ENCODE assay signal across 10 cellular contexts in the genomic region with DNA sequence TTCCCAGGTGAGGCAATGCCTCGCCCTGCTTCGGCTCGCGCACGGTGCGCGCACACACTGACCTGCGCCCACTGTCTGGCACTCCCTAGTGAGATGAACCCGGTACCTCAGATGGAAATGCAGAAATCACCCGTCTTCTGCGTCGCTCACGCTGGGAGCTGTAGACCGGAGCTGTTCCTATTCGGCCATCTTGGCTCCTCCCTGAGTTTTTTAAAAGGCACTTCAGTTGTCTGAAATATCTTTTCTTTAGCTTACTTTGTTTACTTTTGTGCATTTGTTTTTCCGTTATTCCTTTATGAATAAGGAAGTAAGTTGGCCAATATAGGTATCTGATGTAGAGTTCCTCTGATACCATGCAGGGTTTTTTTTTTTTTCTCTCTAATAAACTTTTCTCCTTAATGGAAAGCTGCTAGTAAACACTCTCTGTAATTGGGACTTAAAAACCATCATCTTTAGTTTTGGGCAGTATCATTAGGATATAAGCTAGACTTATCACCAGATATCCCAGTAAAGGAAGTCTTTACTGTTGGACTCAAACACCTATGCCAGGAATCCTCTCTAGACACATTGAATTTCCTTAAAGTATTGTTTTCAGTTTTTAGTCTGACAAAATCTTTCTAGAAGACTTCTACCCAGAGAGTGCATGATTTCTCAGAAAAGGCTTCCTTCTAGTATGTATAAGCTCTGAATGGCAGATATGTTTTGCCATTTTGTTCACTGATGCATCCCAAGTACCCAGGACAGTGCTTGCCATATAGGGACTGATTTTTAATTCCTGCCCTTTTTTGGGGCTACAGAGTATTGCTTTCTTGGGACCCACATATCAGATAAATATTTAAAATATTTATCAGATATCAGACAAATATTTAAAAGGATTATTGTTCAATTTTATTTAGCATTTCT. TPM values are rescaled to one million over a fixed set of nuclear protein-coding genes. Genes with fewer than 3 reads are reported as not detected.
DNase-seq lines count a peak whose midpoint lies in the region; FAIRE-seq and TF ChIP-seq lines count a peak whose summit lies in the region.
"Had no signal": no experiment of that assay in that cellular context is flagged by ENCODE, and none has a peak within 500 bp of the region (broad histone marks: within the 10 kb centered on the region; RNA-seq: fewer than 3 reads in every experiment).

No MANE protein-coding gene starts in this region.

- H3K79me2 ChIP-seq in OCI-LY3 (ENCODE audit: low read length) (no peaks in the 10 kb centered on the region), parathyroid adenoma (no peaks in the 10 kb centered on the region)

- DNase-seq in GM12891 (ENCODE audit: insufficient read length, low spot score) (no peak), epithelial cell of prostate (ENCODE audit: low read depth, low spot score) (no peak), NOMO-1 treated with dmso at 0.1 percent for 144 hours (lab: John Stamatoyannopoulos, UW; ENCODE audit: unreplicated experiment) (no peak), tibial nerve (ENCODE audit: low spot score in 2 of 2) (no peak), NCI-H524 treated with DMSO at 0.1 percent for 48 hours (lab: John Stamatoyannopoulos, UW) (no peak)
- DNase-seq in stimulated activated CD4-positive, alpha-beta T cell treated with anti-CD3 and anti-CD28 coated beads, Interleukin-2, amount 100 ng/mL, for 48 hours: no peak
- DNase-seq: NCI-H446 treated with DMSO at 0.1 percent for 48 hours; stimulated activated CD4-positive, alpha-beta T cell treated with anti-CD3 and anti-CD28 coated beads, Interleukin-4, amount 100 ng/mL, for 1 hour had no signal

- H2AFZ ChIP-seq in OCI-LY3 (ENCODE audit: low read depth, low read length) (no peak overlapping the region), parathyroid adenoma (peak overlapping the region; percentile 35)

- peak; percentile 20 for FAIRE-seq in GM12891 (lab: Jason Lieb, UNC)

- no peaks in the 10 kb centered on the region for H3K4me1 ChIP-seq in OCI-LY3 (ENCODE audit: low read length)
- H3K4me1 ChIP-seq in parathyroid adenoma: peaks cover 4% of the 10 kb centered on the region
- peaks cover 0 to 16% (median 2%) of the 10 kb centered on the region in 4 donors for H3K4me1 ChIP-seq in tibial nerve

- no peak for TF ChIP-seq EP300 in tibial nerve (IDR thresholded peaks at IDR 0.05)

- no peak for TF ChIP-seq CTCF in OCI-LY3 (IDR thresholded peaks at IDR 0.05; ENCODE audit: low read depth, low read length)
- no peak for TF ChIP-seq CTCF in parathyroid adenoma (IDR thresholded peaks at IDR 0.05)
- no peak for TF ChIP-seq CTCF in tibial nerve (IDR thresholded peaks at IDR 0.05)

- H3K27me3 ChIP-seq in OCI-LY3 (ENCODE audit: low read depth, low read length): no peaks in the 10 kb centered on the region
- H3K27me3 ChIP-seq in parathyroid adenoma (ENCODE audit: control insufficient read depth, insufficient read depth, low read length): no peaks in the 10 kb centered on the region
- H3K27me3 ChIP-seq in tibial nerve: no peaks in the 10 kb centered on the region

- 63 to 68% methylated on average over 8 to 13 of the region's 16 CpGs for WGBS in tibial nerve, 2 donors

- H3K4me2 ChIP-seq in OCI-LY3 (ENCODE audit: low read length) (peak overlapping the region; percentile 35), parathyroid adenoma (ENCODE audit: low read length) (peak overlapping the region; percentile 17)

- no peaks in the 10 kb centered on the region for H3K9me3 ChIP-seq in OCI-LY3 (ENCODE audit: insufficient read depth, low read length)
- H3K9me3 ChIP-seq in parathyroid adenoma (ENCODE audit: control insufficient read depth, low read length): no peaks in the 10 kb centered on the region
- H3K9me3 ChIP-seq in tibial nerve: no peaks in the 10 kb centered on the region

- H3K4me3 ChIP-seq in OCI-LY3 (ENCODE audit: low read length) (peak overlapping the region; percentile 52), parathyroid adenoma (ENCODE audit: low read depth, low read length) (no peak overlapping the region), tibial nerve (peak overlapping the region in 2 of 4 donors; percentile 7 to 34)

- H3K27ac ChIP-seq in OCI-LY3 (ENCODE audit: low read length) (peak overlapping the region; percentile 11; the same call in 1 of the 2 replicates), epithelial cell of prostate (peak overlapping the region; percentile 89), parathyroid adenoma (peak overlapping the region; percentile 67), tibial nerve (peak overlapping the region in 1 of 4 donors; percentile 64)

- H4K20me1 ChIP-seq in OCI-LY3 (ENCODE audit: insufficient read depth, low read length): no peaks in the 10 kb centered on the region

- H3K36me3 ChIP-seq in OCI-LY3 (replicated peaks; ENCODE audit: low read depth, low read length): peaks cover 18% of the 10 kb centered on the region
- no peaks in the 10 kb centered on the region for H3K36me3 ChIP-seq in parathyroid adenoma (ENCODE audit: control insufficient read depth, insufficient read depth, low read length)
- no peaks in the 10 kb centered on the region for H3K36me3 ChIP-seq in tibial nerve

- H3K9ac ChIP-seq in OCI-LY3 (ENCODE audit: low read length) (peak overlapping the region; percentile 36), parathyroid adenoma (no peak overlapping the region)

- TF ChIP-seq POLR2A in GM12891 (IDR thresholded peaks at IDR 0.05; ENCODE audit: low read depth, low read length): no peak
- TF ChIP-seq POLR2A in tibial nerve (IDR thresholded peaks at IDR 0.05): no peak

TF ChIP-seq in GM12891, 5 proteins besides CTCF, POLR2A, EP300 and RAD21:
- TF ChIP-seq POLR2AphosphoS5 (IDR thresholded peaks at IDR 0.05; ENCODE audit: low read depth, low read length) (no peak), POU2F2 (IDR thresholded peaks at IDR 0.05; ENCODE audit: low read depth, low read length) (no peak)

RNA-seq across cellular contexts. Expression of a gene that starts 35.8 kb away (rescaled TPM):
- polyA plus RNA-seq in GM12891 (2012; ENCODE audit: low read depth, missing spikeins): 0.12 TPM
- total RNA-seq in tibial nerve: 10 to 100 TPM in 1 of 4 donors, 1 to 10 TPM in 3; 4.2 to 12.0 (median 5.9) TPM
